ENCODE assay signal across 2 cellular contexts in the genomic region with DNA sequence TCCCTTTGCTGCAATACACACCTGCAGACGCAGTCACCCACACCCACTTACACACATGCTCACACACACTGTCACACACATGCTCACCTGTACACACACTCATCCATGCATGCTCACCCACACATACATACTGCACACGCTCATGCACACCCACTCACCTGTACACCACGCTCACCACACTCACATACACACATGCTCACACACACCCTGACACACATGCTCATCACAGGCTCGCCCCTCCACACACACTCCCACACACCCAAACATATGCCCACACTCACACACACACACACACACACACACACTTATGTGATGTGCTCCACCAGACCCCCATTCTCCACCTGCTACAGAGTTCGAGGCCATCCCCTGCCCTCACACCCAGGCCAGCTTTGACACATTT.
TF ChIP-seq lines count a peak whose summit lies in the region.

No MANE protein-coding gene starts in this region.

TF ChIP-seq in IMR-90, 13 proteins besides CTCF, POLR2A, EP300 and RAD21:
- TF ChIP-seq NFE2L2 (IDR thresholded peaks at IDR 0.05; ENCODE audit: low read depth, low read length): no peak
- no peak for TF ChIP-seq RFX5 (IDR thresholded peaks at IDR 0.05; ENCODE audit: low read depth, low read length)
- TF ChIP-seq RCOR1 (IDR thresholded peaks at IDR 0.05; ENCODE audit: insufficient replicate concordance, low read length): no peak
- no peak for TF ChIP-seq CEBPB (IDR thresholded peaks at IDR 0.05; ENCODE audit: low read depth, low read length)
- no peak for TF ChIP-seq MAFK (IDR thresholded peaks at IDR 0.05; ENCODE audit: low read depth, low read length)
- TF ChIP-seq MXI1 (IDR thresholded peaks at IDR 0.05; ENCODE audit: borderline replicate concordance, low read depth, low read length): no peak
- TF ChIP-seq, protein P1, sequence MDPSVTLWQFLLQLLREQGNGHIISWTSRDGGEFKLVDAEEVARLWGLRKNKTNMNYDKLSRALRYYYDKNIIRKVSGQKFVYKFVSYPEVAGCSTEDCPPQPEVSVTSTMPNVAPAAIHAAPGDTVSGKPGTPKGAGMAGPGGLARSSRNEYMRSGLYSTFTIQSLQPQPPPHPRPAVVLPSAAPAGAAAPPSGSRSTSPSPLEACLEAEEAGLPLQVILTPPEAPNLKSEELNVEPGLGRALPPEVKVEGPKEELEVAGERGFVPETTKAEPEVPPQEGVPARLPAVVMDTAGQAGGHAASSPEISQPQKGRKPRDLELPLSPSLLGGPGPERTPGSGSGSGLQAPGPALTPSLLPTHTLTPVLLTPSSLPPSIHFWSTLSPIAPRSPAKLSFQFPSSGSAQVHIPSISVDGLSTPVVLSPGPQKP (IDR thresholded peaks at IDR 0.05; ENCODE audit: borderline replicate concordance, low read depth, low read length): no peak
- TF ChIP-seq, protein P2, sequence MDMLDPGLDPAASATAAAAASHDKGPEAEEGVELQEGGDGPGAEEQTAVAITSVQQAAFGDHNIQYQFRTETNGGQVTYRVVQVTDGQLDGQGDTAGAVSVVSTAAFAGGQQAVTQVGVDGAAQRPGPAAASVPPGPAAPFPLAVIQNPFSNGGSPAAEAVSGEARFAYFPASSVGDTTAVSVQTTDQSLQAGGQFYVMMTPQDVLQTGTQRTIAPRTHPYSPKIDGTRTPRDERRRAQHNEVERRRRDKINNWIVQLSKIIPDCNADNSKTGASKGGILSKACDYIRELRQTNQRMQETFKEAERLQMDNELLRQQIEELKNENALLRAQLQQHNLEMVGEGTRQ (IDR thresholded peaks at IDR 0.05; ENCODE audit: low read depth, low read length): no peak
- TF ChIP-seq SMC3 (IDR thresholded peaks at IDR 0.05; ENCODE audit: low read depth, low read length): no peak
- no peak for TF ChIP-seq FOS (IDR thresholded peaks at IDR 0.05; ENCODE audit: low read depth, low read length)
- TF ChIP-seq BHLHE40 (IDR thresholded peaks at IDR 0.05; ENCODE audit: low read depth, low read length): no peak
- no peak for TF ChIP-seq CHD1 (IDR thresholded peaks at IDR 0.05; ENCODE audit: low read depth, low read length)
- TF ChIP-seq MAZ (IDR thresholded peaks at IDR 0.05; ENCODE audit: borderline replicate concordance, low read depth, low read length): no peak
TF ChIP-seq in IMR-90: peak in this region for 0.

TF ChIP-seq in H1, 55 proteins besides CTCF, POLR2A, EP300 and RAD21:
- TF ChIP-seq SIN3A (conservative IDR thresholded peaks at IDR 0.05 in 1 of 2, IDR thresholded peaks at IDR 0.05 in 1 of 2; ENCODE audit: low read depth in 1 of 2, low read length in 2 of 2) (no peak), CBX8 (IDR thresholded peaks at IDR 0.05; ENCODE audit: borderline replicate concordance, low read depth, low read length) (no peak), POU5F1 (IDR thresholded peaks at IDR 0.05; ENCODE audit: low read depth, low read length) (no peak), TEAD4 (IDR thresholded peaks at IDR 0.05; ENCODE audit: low read depth, low read length) (no peak)
- TF ChIP-seq, protein P3, sequence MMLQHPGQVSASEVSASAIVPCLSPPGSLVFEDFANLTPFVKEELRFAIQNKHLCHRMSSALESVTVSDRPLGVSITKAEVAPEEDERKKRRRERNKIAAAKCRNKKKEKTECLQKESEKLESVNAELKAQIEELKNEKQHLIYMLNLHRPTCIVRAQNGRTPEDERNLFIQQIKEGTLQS (IDR thresholded peaks at IDR 0.05; ENCODE audit: insufficient read depth, low read depth, low read length): no peak
